ENCODE assay signal across 16 cellular contexts in genomic region chr3:50930371-50931208, GRCh38.
A peak's percentile ranks its signal among the peaks of the same experiment; 100 is the strongest.
DNase-seq lines count a peak whose midpoint lies in the region; ATAC-seq, FAIRE-seq and TF ChIP-seq lines count a peak whose summit lies in the region.
"Had no signal": no experiment of that assay in that cellular context is flagged by ENCODE, and none has a peak within 500 bp of the region (broad histone marks: within the 10 kb centered on the region; RNA-seq: fewer than 3 reads in every experiment).

No MANE protein-coding gene starts in this region.

- peak; percentile 35 for ATAC-seq in stimulated activated naive CD8-positive, alpha-beta T cell treated with anti-CD3 and anti-CD28 coated beads, Interleukin-15, amount 100 ng/mL, for 72 hours
- ATAC-seq in stimulated activated naive CD8-positive, alpha-beta T cell treated with anti-CD3 and anti-CD28 coated beads, Interleukin-15, Interleukin-2, amounts not matched to agents 100 U/mL and 50 U/mL, for 24 hours = no peak
- ATAC-seq in aorta (ENCODE audit: low FRiP score) = peak; percentile 19

- no peak for DNase-seq in stimulated activated naive CD8-positive, alpha-beta T cell treated with anti-CD3 and anti-CD28 coated beads, Interleukin-15, amount 100 ng/mL, for 72 hours
- DNase-seq in stimulated activated naive CD8-positive, alpha-beta T cell treated with anti-CD3 and anti-CD28 coated beads, Interleukin-15, Interleukin-2, amounts not matched to agents 100 U/mL and 50 U/mL, for 24 hours = no peak
- peak; percentile 65 for DNase-seq in kidney
- DNase-seq in osteocyte (ENCODE audit: extremely low spot score, unreplicated experiment) = peak; percentile 83
- DNase-seq in aorta = no peak
- no peak for DNase-seq in NCI-H2107 (lab: John Stamatoyannopoulos, UW)
- no peak for DNase-seq in GM20000 (ENCODE audit: low spot score)
- no peak for DNase-seq in NCI-H82 (lab: John Stamatoyannopoulos, UW)
- DNase-seq: ACHN; C1 segment of cervical spinal cord; Calu3; CD4-positive, alpha-beta T cell; DMS 273 treated with DMSO at 0.1 percent for 48 hours; GM23248 had no signal

- no peak overlapping the region for H3K27ac ChIP-seq in kidney (ENCODE audit: low read depth in 2 of 2, low read length in 2 of 2)
- H3K27ac ChIP-seq in aorta (ENCODE audit: low read depth in 1 of 2, low read length in 2 of 2) = no peak overlapping the region
- H3K27ac ChIP-seq: GM23248 had no signal

- no peak overlapping the region for H3K9ac ChIP-seq in kidney (ENCODE audit: low read length in 2 of 2)
- H3K9ac ChIP-seq: GM23248 had no signal

- peaks cover 10% of the 10 kb centered on the region for H3K4me1 Mint-ChIP-seq in stimulated activated naive CD8-positive, alpha-beta T cell treated with anti-CD3 and anti-CD28 coated beads, Interleukin-15, amount 100 ng/mL, for 72 hours
- H3K4me1 Mint-ChIP-seq in osteocyte (ENCODE audit: unreplicated experiment) = no peaks in the 10 kb centered on the region
- H3K4me1 Mint-ChIP-seq: B cell had no signal

- H3K36me3 ChIP-seq in kidney (ENCODE audit: control insufficient read depth in 1 of 2, insufficient read depth in 2 of 2, low read length in 2 of 2) = no peaks in the 10 kb centered on the region
- H3K36me3 ChIP-seq in aorta (ENCODE audit: control insufficient read depth in 1 of 2, insufficient read depth in 2 of 2, low read length in 1 of 2) = no peaks in the 10 kb centered on the region
- H3K36me3 ChIP-seq: HAP-1 had no signal

- intact Hi-C loops in kidney (cut with DNase I) (no loop called here), aorta (cut with DNase I) (no loop called here)

- H3K27me3 ChIP-seq in aorta (ENCODE audit: control insufficient read depth in 1 of 2, insufficient read depth in 2 of 2, low read length in 1 of 2) = no peaks in the 10 kb centered on the region

- TF ChIP-seq CTCF in kidney (IDR thresholded peaks at IDR 0.05; ENCODE audit: borderline replicate concordance, extremely low read depth, insufficient read depth) (no peak), osteocyte (IDR thresholded peaks at IDR 0.05) (no peak), GM20000 (IDR thresholded peaks at IDR 0.05; ENCODE audit: extremely low read depth, missing control alignments) (no peak)

- no peaks in the 10 kb centered on the region for H3K36me3 Mint-ChIP-seq in osteocyte (ENCODE audit: unreplicated experiment)

- 81 to 90% methylated on average over 19 to 20 of the region's 20 CpGs for whole genome bisulfite sequencing in aorta, 2 donors

- no peaks in the 10 kb centered on the region for H3K4me1 ChIP-seq in kidney (ENCODE audit: control insufficient read depth in 1 of 2, insufficient read depth in 1 of 2, low read depth in 1 of 2, low read length in 2 of 2)
- no peaks in the 10 kb centered on the region for H3K4me1 ChIP-seq in aorta (ENCODE audit: control insufficient read depth in 1 of 2, insufficient read depth in 2 of 2, low read length in 2 of 2)

- no peak overlapping the region for H3K27ac Mint-ChIP-seq in stimulated activated naive CD8-positive, alpha-beta T cell treated with anti-CD3 and anti-CD28 coated beads, Interleukin-15, amount 100 ng/mL, for 72 hours
- H3K27ac Mint-ChIP-seq in osteocyte (ENCODE audit: unreplicated experiment) = no peak overlapping the region
- H3K27ac Mint-ChIP-seq: B cell; CD4-positive, alpha-beta T cell had no signal

- no peak for FAIRE-seq in kidney (lab: Jason Lieb, UNC)

- H3K4me3 ChIP-seq in kidney (ENCODE audit: low read length in 2 of 2) (no peak overlapping the region), aorta (ENCODE audit: low read length in 2 of 2) (no peak overlapping the region)
- H3K4me3 ChIP-seq: GM23248, HAP-1 had no signal

- H3K9me3 Mint-ChIP-seq in stimulated activated naive CD8-positive, alpha-beta T cell treated with anti-CD3 and anti-CD28 coated beads, Interleukin-15, amount 100 ng/mL, for 72 hours = peaks cover 0 to 14% of the 10 kb centered on the region in 2 donors
- no peaks in the 10 kb centered on the region for H3K9me3 Mint-ChIP-seq in osteocyte (ENCODE audit: unreplicated experiment)
- H3K9me3 Mint-ChIP-seq: CD4-positive, alpha-beta T cell had no signal

- H3K9me3 ChIP-seq in kidney (ENCODE audit: control insufficient read depth in 1 of 2, low read length in 2 of 2) (peaks cover 0 to 3% of the 10 kb centered on the region in 2 donors), aorta (ENCODE audit: control insufficient read depth, low read length) (no peaks in the 10 kb centered on the region)

- H3K4me3 Mint-ChIP-seq in stimulated activated naive CD8-positive, alpha-beta T cell treated with anti-CD3 and anti-CD28 coated beads, Interleukin-15, amount 100 ng/mL, for 72 hours = no peak overlapping the region
- no peak overlapping the region for H3K4me3 Mint-ChIP-seq in osteocyte (ENCODE audit: unreplicated experiment)
- H3K4me3 Mint-ChIP-seq: B cell; CD4-positive, alpha-beta T cell had no signal

- no peaks in the 10 kb centered on the region for H3K27me3 Mint-ChIP-seq in stimulated activated naive CD8-positive, alpha-beta T cell treated with anti-CD3 and anti-CD28 coated beads, Interleukin-15, amount 100 ng/mL, for 72 hours
- H3K27me3 Mint-ChIP-seq in osteocyte (ENCODE audit: unreplicated experiment) = no peaks in the 10 kb centered on the region

Comparison
In these comparisons a context has a peak if more than half of its experiments do, and no peak if none do; other contexts are left out.
1. DNase-seq: peak in kidney (single experiment) and osteocyte (single experiment); none in stimulated activated naive CD8-positive, alpha-beta T cell treated with anti-CD3 and anti-CD28 coated beads, Interleukin-15, amount 100 ng/mL, for 72 hours (0 of 2), stimulated activated naive CD8-positive, alpha-beta T cell treated with anti-CD3 and anti-CD28 coated beads, Interleukin-15, Interleukin-2, amounts not matched to agents 100 U/mL and 50 U/mL, for 24 hours (single experiment), aorta (0 of 2), NCI-H2107 (single experiment), GM20000 (single experiment) and NCI-H82 (single experiment).